Comparison of ENCODE assay signal across 23 cellular contexts in the genomic region with DNA sequence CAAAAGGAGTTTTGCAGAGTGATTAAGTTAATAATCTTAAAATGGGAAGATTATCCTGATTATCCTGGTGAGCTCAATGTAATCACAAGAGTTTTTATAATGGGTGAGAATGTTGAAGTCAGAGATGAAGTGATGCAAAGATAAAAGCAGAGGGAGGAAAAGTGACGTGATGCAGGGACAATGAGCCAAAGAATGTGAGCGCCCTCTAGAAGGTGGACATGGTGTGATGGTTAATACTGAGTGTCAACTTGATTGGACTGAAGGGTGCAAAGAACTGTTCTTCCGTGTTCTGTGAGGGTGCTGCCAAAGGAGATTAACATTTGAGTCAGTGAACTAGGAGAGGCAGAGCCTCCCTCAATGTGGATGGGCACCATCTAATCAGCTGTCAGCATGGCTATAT.
DNase-seq lines count a peak whose midpoint lies in the region; ATAC-seq and TF ChIP-seq lines count a peak whose summit lies in the region.
"Had no signal": no experiment of that assay in that cellular context is flagged by ENCODE, and none has a peak within 500 bp of the region (broad histone marks: within the 10 kb centered on the region; RNA-seq: fewer than 3 reads in every experiment).

No MANE protein-coding gene starts in this region.

- DNase-seq in DMS53 (lab: John Stamatoyannopoulos, UW) (peak; percentile 4), DMS53 treated with DMSO at 0.1 percent for 48 hours (lab: John Stamatoyannopoulos, UW; ENCODE audit: unreplicated experiment) (no peak), PC-3 (peak; percentile 3), neural progenitor cell (ENCODE audit: low spot score) (peak; percentile 7), mesenteric fat pad (ENCODE audit: low spot score) (no peak), kidney glomerular epithelial cell (lab: John Stamatoyannopoulos, UW) (no peak)
- no peak for DNase-seq in activated CD4-positive, alpha-beta T cell treated with anti-CD3 and anti-CD28 coated beads for 1 hour
- DNase-seq: activated CD4-positive, CD25-positive, alpha-beta regulatory T cell treated with anti-CD3 and anti-CD28 coated beads, Interleukin-2, amount 50 U/mL, for 72 hours; activated CD8-positive, alpha-beta T cell treated with anti-CD3 and anti-CD28 coated beads for 36 hours; activated naive CD8-positive, alpha-beta T cell treated with anti-CD3 and anti-CD28 coated beads for 36 hours; central memory CD4-positive, alpha-beta T cell; head of caudate nucleus; KG1; mammary epithelial cell; NCI-H1048; NCI-H1694 treated with DMSO at 0.1 percent for 48 hours; NCI-H2171 treated with DMSO at 0.1 percent for 48 hours; T1000 had no signal

- TF ChIP-seq CTCF in PC-3 (conservative IDR thresholded peaks at IDR 0.05; ENCODE audit: low read depth, low read length) (0 out of 2 replicates have a peak, but pooled peaks have one; percentile 11), neural progenitor cell (IDR thresholded peaks at IDR 0.05) (peak; percentile 41)

- intact Hi-C loops in PC-3 (cut with micrococcal nuclease): no loop called here

- H3K9ac ChIP-seq in PC-3 (ENCODE audit: low read length): no peak overlapping the region
- H3K9ac ChIP-seq in neural progenitor cell: no peak overlapping the region

- TF ChIP-seq EP300 in Ishikawa (IDR thresholded peaks at IDR 0.05; ENCODE audit: borderline replicate concordance): no peak

- H3K36me3 ChIP-seq in PC-3 (ENCODE audit: low read depth, low read length): no peaks in the 10 kb centered on the region
- H3K36me3 ChIP-seq in neural progenitor cell: no peaks in the 10 kb centered on the region
- H3K36me3 ChIP-seq: neutrophil had no signal

- peaks cover 10% of the 10 kb centered on the region for H3K27me3 Mint-ChIP-seq in neural progenitor cell (ENCODE audit: insufficient read depth, low read depth)
- H3K27me3 Mint-ChIP-seq: activated CD8-positive, alpha-beta T cell treated with anti-CD3 and anti-CD28 coated beads for 36 hours; activated naive CD8-positive, alpha-beta T cell treated with anti-CD3 and anti-CD28 coated beads for 36 hours; type B pancreatic cell had no signal

- H3K4me2 ChIP-seq in PC-3 (ENCODE audit: low read length) (no peak overlapping the region), neural progenitor cell (no peak overlapping the region)

- no peak overlapping the region for H3K4me3 ChIP-seq in PC-3 (ENCODE audit: low read length)
- H3K4me3 ChIP-seq in neural progenitor cell: no peak overlapping the region
- H3K4me3 ChIP-seq: skin epidermis had no signal

- POLR2A ChIA-PET in PC-3 (lab: Charles Lee; ENCODE audit: unreplicated experiment): no interaction called here

- no peaks in the 10 kb centered on the region for H4K20me1 ChIP-seq in PC-3 (ENCODE audit: low read length)
- no peaks in the 10 kb centered on the region for H4K20me1 ChIP-seq in neural progenitor cell (ENCODE audit: low read depth)

- H3K4me1 ChIP-seq in PC-3 (ENCODE audit: insufficient read depth, low read length) (no peaks in the 10 kb centered on the region), neural progenitor cell (no peaks in the 10 kb centered on the region)

- ATAC-seq in PC-3: no peak
- ATAC-seq: activated CD8-positive, alpha-beta T cell treated with anti-CD3 and anti-CD28 coated beads for 36 hours had no signal

- H3K27ac ChIP-seq in PC-3 (ENCODE audit: low read length): no peak overlapping the region
- H3K27ac ChIP-seq in neural progenitor cell: no peak overlapping the region
- H3K27ac ChIP-seq: epithelial cell of prostate, neutrophil, skin epidermis had no signal

- peaks cover 14% of the 10 kb centered on the region for H3K4me1 Mint-ChIP-seq in neural progenitor cell
- H3K4me1 Mint-ChIP-seq: activated naive CD8-positive, alpha-beta T cell treated with anti-CD3 and anti-CD28 coated beads for 36 hours had no signal

- H3K27me3 ChIP-seq in PC-3 (ENCODE audit: low read length) (no peaks in the 10 kb centered on the region), neural progenitor cell (no peaks in the 10 kb centered on the region)
- H3K27me3 ChIP-seq: neutrophil had no signal

- no TSS peak for BruUV-seq in PC-3 (replicated peaks; lab: Mats Ljungman, UMichigan)

- H3K9me3 ChIP-seq in PC-3 (ENCODE audit: low read length) (no peaks in the 10 kb centered on the region), neural progenitor cell (ENCODE audit: low read depth) (no peaks in the 10 kb centered on the region)
- H3K9me3 ChIP-seq: neutrophil had no signal

- H3K9me3 Mint-ChIP-seq in neural progenitor cell: peaks cover 22% of the 10 kb centered on the region
- H3K9me3 Mint-ChIP-seq: activated naive CD8-positive, alpha-beta T cell treated with anti-CD3 and anti-CD28 coated beads for 36 hours had no signal

- peak; percentile 22; the same call in 1 of the 2 replicates for TF ChIP-seq RAD21 in Ishikawa (IDR thresholded peaks at IDR 0.05; ENCODE audit: low read depth)

- CTCF ChIA-PET in PC-3 (lab: Charles Lee): no interaction called here

- H3K79me2 ChIP-seq in PC-3 (ENCODE audit: low read length): no peaks in the 10 kb centered on the region
- H3K79me2 ChIP-seq in neural progenitor cell (ENCODE audit: low read depth): no peaks in the 10 kb centered on the region

- H3K36me3 Mint-ChIP-seq in neural progenitor cell: peaks cover 10% of the 10 kb centered on the region
- H3K36me3 Mint-ChIP-seq: activated naive CD8-positive, alpha-beta T cell treated with anti-CD3 and anti-CD28 coated beads for 36 hours; type B pancreatic cell had no signal

- H3K4me3 Mint-ChIP-seq in neural progenitor cell: no peak overlapping the region
- H3K4me3 Mint-ChIP-seq: activated CD8-positive, alpha-beta T cell treated with anti-CD3 and anti-CD28 coated beads for 36 hours; activated naive CD8-positive, alpha-beta T cell treated with anti-CD3 and anti-CD28 coated beads for 36 hours; type B pancreatic cell had no signal

- H3K9me2 ChIP-seq in PC-3 (replicated peaks; ENCODE audit: low read length): no peaks in the 10 kb centered on the region

- no peak overlapping the region for H2AFZ ChIP-seq in PC-3 (ENCODE audit: low read length)
- H2AFZ ChIP-seq in neural progenitor cell (replicated peaks): no peak overlapping the region

- H3F3A ChIP-seq in PC-3 (ENCODE audit: low read length, unreplicated experiment) (no peaks in the 10 kb centered on the region), neural progenitor cell (ENCODE audit: low read depth) (no peaks in the 10 kb centered on the region)

- H3K27ac Mint-ChIP-seq in neural progenitor cell: peak overlapping the region; percentile 3
- H3K27ac Mint-ChIP-seq: activated CD8-positive, alpha-beta T cell treated with anti-CD3 and anti-CD28 coated beads for 36 hours; activated naive CD8-positive, alpha-beta T cell treated with anti-CD3 and anti-CD28 coated beads for 36 hours; type B pancreatic cell had no signal

TF ChIP-seq in Ishikawa, 13 proteins besides CTCF, POLR2A, EP300 and RAD21:
- TF ChIP-seq CEBPB (IDR thresholded peaks at IDR 0.05) (no peak), CREB1 (IDR thresholded peaks at IDR 0.05; ENCODE audit: low read depth) (no peak), ZBTB7A (IDR thresholded peaks at IDR 0.05; ENCODE audit: low read depth) (no peak), YY1 (IDR thresholded peaks at IDR 0.05; ENCODE audit: low read depth) (no peak), FOXM1 (IDR thresholded peaks at IDR 0.05; ENCODE audit: borderline replicate concordance, low read depth) (no peak), TEAD4 (IDR thresholded peaks at IDR 0.05) (no peak), NFIC (IDR thresholded peaks at IDR 0.05) (no peak), EGR1 (IDR thresholded peaks at IDR 0.05) (no peak)
- TF ChIP-seq, protein P1, sequence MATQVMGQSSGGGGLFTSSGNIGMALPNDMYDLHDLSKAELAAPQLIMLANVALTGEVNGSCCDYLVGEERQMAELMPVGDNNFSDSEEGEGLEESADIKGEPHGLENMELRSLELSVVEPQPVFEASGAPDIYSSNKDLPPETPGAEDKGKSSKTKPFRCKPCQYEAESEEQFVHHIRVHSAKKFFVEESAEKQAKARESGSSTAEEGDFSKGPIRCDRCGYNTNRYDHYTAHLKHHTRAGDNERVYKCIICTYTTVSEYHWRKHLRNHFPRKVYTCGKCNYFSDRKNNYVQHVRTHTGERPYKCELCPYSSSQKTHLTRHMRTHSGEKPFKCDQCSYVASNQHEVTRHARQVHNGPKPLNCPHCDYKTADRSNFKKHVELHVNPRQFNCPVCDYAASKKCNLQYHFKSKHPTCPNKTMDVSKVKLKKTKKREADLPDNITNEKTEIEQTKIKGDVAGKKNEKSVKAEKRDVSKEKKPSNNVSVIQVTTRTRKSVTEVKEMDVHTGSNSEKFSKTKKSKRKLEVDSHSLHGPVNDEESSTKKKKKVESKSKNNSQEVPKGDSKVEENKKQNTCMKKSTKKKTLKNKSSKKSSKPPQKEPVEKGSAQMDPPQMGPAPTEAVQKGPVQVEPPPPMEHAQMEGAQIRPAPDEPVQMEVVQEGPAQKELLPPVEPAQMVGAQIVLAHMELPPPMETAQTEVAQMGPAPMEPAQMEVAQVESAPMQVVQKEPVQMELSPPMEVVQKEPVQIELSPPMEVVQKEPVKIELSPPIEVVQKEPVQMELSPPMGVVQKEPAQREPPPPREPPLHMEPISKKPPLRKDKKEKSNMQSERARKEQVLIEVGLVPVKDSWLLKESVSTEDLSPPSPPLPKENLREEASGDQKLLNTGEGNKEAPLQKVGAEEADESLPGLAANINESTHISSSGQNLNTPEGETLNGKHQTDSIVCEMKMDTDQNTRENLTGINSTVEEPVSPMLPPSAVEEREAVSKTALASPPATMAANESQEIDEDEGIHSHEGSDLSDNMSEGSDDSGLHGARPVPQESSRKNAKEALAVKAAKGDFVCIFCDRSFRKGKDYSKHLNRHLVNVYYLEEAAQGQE (IDR thresholded peaks at IDR 0.05; ENCODE audit: low read depth): no peak
- TF ChIP-seq, protein P2, sequence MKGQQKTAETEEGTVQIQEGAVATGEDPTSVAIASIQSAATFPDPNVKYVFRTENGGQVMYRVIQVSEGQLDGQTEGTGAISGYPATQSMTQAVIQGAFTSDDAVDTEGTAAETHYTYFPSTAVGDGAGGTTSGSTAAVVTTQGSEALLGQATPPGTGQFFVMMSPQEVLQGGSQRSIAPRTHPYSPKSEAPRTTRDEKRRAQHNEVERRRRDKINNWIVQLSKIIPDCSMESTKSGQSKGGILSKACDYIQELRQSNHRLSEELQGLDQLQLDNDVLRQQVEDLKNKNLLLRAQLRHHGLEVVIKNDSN (IDR thresholded peaks at IDR 0.05): no peak

Comparison
In these comparisons a context has a peak if more than half of its experiments do, and no peak if none do; other contexts are left out.
1. DNase-seq: peak in DMS53 (single experiment), PC-3 (single experiment) and neural progenitor cell (single experiment); none in DMS53 treated with DMSO at 0.1 percent for 48 hours (single experiment), mesenteric fat pad (single experiment), kidney glomerular epithelial cell (single experiment) and activated CD4-positive, alpha-beta T cell treated with anti-CD3 and anti-CD28 coated beads for 1 hour (single experiment).